In the genomic region with DNA sequence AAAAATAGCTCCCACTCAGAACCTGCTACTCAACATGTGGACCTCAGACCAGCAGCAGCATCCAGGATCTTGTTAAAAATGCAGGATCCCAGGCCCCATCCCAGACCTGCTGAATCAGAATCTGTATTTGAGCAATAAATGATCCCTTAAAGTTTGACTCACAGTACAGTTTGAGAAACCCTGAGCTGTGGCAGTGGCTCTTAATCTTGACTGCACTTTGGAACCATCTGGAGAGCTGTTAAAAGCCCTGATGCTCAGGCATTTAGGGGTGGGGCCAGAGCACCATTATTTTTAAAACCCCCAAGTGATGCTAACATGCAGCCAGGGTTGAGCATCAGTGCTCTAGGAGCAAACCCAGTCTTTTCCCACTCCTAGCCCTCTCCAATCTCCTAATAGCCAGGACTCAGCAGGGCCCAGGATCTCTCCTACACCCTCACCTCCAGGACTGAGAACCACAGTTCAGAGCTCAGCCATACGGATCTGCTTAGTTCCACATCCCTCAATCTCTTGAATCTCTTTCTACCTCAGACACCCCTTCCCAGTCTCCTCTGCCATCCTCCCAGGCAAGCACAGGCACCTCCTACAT, we compare ENCODE assay signal across 21 cellular contexts. TPM values are rescaled to one million over a fixed set of nuclear protein-coding genes. Genes with fewer than 3 reads are reported as not detected.
A peak's percentile ranks its signal among the peaks of the same experiment; 100 is the strongest.
DNase-seq lines count a peak whose midpoint lies in the region; ATAC-seq, FAIRE-seq and TF ChIP-seq lines count a peak whose summit lies in the region.
"Had no signal": no experiment of that assay in that cellular context is flagged by ENCODE, and none has a peak within 500 bp of the region (broad histone marks: within the 10 kb centered on the region; RNA-seq: fewer than 3 reads in every experiment).

No MANE protein-coding gene starts in this region.

- CTCF ChIA-PET in activated CD4-positive, alpha-beta memory T cell treated with anti-CD3 and anti-CD28 coated beads for 36 hours (lab: Charles Lee): no interaction called here

- no peak for TF ChIP-seq CTCF in kidney (IDR thresholded peaks at IDR 0.05; ENCODE audit: borderline replicate concordance, extremely low read depth, insufficient read depth)

- peak overlapping the region; percentile 21 for H3K27ac Mint-ChIP-seq in T-helper 2 cell treated with Interferon-gamma antibody and Interleukin-4, amounts not matched to agents 5 μg/mL and 100 μg/mL, for 36 hours
- H3K27ac Mint-ChIP-seq in T-helper 17 cell (peak overlapping the region; percentile 67), memory B cell (peak overlapping the region; percentile 40)
- no peak overlapping the region for H3K27ac Mint-ChIP-seq in activated CD4-positive, alpha-beta memory T cell treated with anti-CD3 and anti-CD28 coated beads for 36 hours
- H3K27ac Mint-ChIP-seq: CD8-positive, alpha-beta T cell had no signal

- no peaks in the 10 kb centered on the region for H3K9me3 Mint-ChIP-seq in T-helper 2 cell treated with Interferon-gamma antibody and Interleukin-4, amounts not matched to agents 5 μg/mL and 100 μg/mL, for 36 hours
- peaks cover 2% of the 10 kb centered on the region for H3K9me3 Mint-ChIP-seq in memory B cell
- no peaks in the 10 kb centered on the region for H3K9me3 Mint-ChIP-seq in activated CD4-positive, alpha-beta memory T cell treated with anti-CD3 and anti-CD28 coated beads for 36 hours
- H3K9me3 Mint-ChIP-seq: CD8-positive, alpha-beta T cell had no signal

- FAIRE-seq in kidney (lab: Jason Lieb, UNC): no peak

- no peak overlapping the region for H3K9ac ChIP-seq in kidney (ENCODE audit: low read length in 2 of 2)

- POLR2A ChIA-PET in activated CD4-positive, alpha-beta memory T cell treated with anti-CD3 and anti-CD28 coated beads for 36 hours (lab: Charles Lee): interaction anchor here (1.3 kb wide), 1 partner anchor 13 kb away, joined by 5 read pairs; no protein-coding TSS in a partner anchor

- H3K4me1 Mint-ChIP-seq in T-helper 2 cell treated with Interferon-gamma antibody and Interleukin-4, amounts not matched to agents 5 μg/mL and 100 μg/mL, for 36 hours (ENCODE audit: low read depth): peaks cover 43% of the 10 kb centered on the region
- H3K4me1 Mint-ChIP-seq in T-helper 17 cell (peaks cover 40% of the 10 kb centered on the region), memory B cell (peaks cover 25% of the 10 kb centered on the region)
- peaks cover 59% of the 10 kb centered on the region for H3K4me1 Mint-ChIP-seq in activated CD4-positive, alpha-beta memory T cell treated with anti-CD3 and anti-CD28 coated beads for 36 hours (ENCODE audit: low read depth)

- no peak overlapping the region for H3K4me3 Mint-ChIP-seq in T-helper 2 cell treated with Interferon-gamma antibody and Interleukin-4, amounts not matched to agents 5 μg/mL and 100 μg/mL, for 36 hours
- no peak overlapping the region for H3K4me3 Mint-ChIP-seq in T-helper 17 cell
- H3K4me3 Mint-ChIP-seq in memory B cell: no peak overlapping the region
- no peak overlapping the region for H3K4me3 Mint-ChIP-seq in activated CD4-positive, alpha-beta memory T cell treated with anti-CD3 and anti-CD28 coated beads for 36 hours
- H3K4me3 Mint-ChIP-seq: CD8-positive, alpha-beta T cell had no signal

- H3K27me3 Mint-ChIP-seq in T-helper 2 cell treated with Interferon-gamma antibody and Interleukin-4, amounts not matched to agents 5 μg/mL and 100 μg/mL, for 36 hours (ENCODE audit: low read depth): no peaks in the 10 kb centered on the region
- H3K27me3 Mint-ChIP-seq in T-helper 17 cell (no peaks in the 10 kb centered on the region), memory B cell (peaks cover 26% of the 10 kb centered on the region)
- H3K27me3 Mint-ChIP-seq in activated CD4-positive, alpha-beta memory T cell treated with anti-CD3 and anti-CD28 coated beads for 36 hours: no peaks in the 10 kb centered on the region

- intact Hi-C loops in activated CD4-positive, alpha-beta memory T cell treated with anti-CD3 and anti-CD28 coated beads for 36 hours (cut with micrococcal nuclease): no loop called here
- intact Hi-C loops in kidney (cut with DNase I): no loop called here

- no peak overlapping the region for H3K27ac ChIP-seq in kidney (ENCODE audit: low read depth in 2 of 2, low read length in 2 of 2)
- H3K27ac ChIP-seq: left ventricle myocardium inferior, PC-9 had no signal

- ATAC-seq in T-helper 17 cell (no peak), memory B cell (ENCODE audit: low read depth) (no peak), GM21360 (IDR thresholded peaks at IDR 0.05; ENCODE audit: unreplicated experiment) (no peak)
- ATAC-seq: esophagus mucosa had no signal

- H3K36me3 Mint-ChIP-seq in T-helper 2 cell treated with Interferon-gamma antibody and Interleukin-4, amounts not matched to agents 5 μg/mL and 100 μg/mL, for 36 hours (ENCODE audit: low read depth): peaks cover 55% of the 10 kb centered on the region
- H3K36me3 Mint-ChIP-seq in T-helper 17 cell (ENCODE audit: low read depth) (peaks cover 14% of the 10 kb centered on the region), memory B cell (peaks cover 6% of the 10 kb centered on the region)
- H3K36me3 Mint-ChIP-seq in activated CD4-positive, alpha-beta memory T cell treated with anti-CD3 and anti-CD28 coated beads for 36 hours: peaks cover 29% of the 10 kb centered on the region

- no peak for DNase-seq in T-helper 2 cell treated with Interferon-gamma antibody and Interleukin-4, amounts not matched to agents 5 μg/mL and 100 μg/mL, for 36 hours (ENCODE audit: low spot score)
- DNase-seq in T-helper 2 cell (no peak), EH (ENCODE audit: low read depth) (peak; percentile 45), T-helper 17 cell (no peak), memory B cell (ENCODE audit: low spot score in 2 of 2) (no peak), kidney (no peak)
- DNase-seq in activated CD4-positive, alpha-beta memory T cell treated with anti-CD3 and anti-CD28 coated beads for 36 hours: no peak
- DNase-seq: activated CD4-positive, CD25-positive, alpha-beta regulatory T cell; activated CD8-positive, alpha-beta memory T cell treated with anti-CD3 and anti-CD28 coated beads for 24 hours; activated effector memory CD4-positive, alpha-beta T cell treated with Interleukin-2 at 50 U/mL for 16 hours; CD8-positive, alpha-beta T cell; DMS79 treated with DMSO at 0.1 percent for 48 hours; left ventricle myocardium inferior; NCI-H1092 treated with DMSO at 0.1 percent for 48 hours; NCI-H2081; NCI-H526; PC-9; spleen; T-helper 9 cell had no signal

- H3K36me3 ChIP-seq in kidney (ENCODE audit: control insufficient read depth in 1 of 2, insufficient read depth in 2 of 2, low read length in 2 of 2): no peaks in the 10 kb centered on the region

- H3K4me1 ChIP-seq in kidney (ENCODE audit: control insufficient read depth in 1 of 2, insufficient read depth in 1 of 2, low read depth in 1 of 2, low read length in 2 of 2): no peaks in the 10 kb centered on the region

- H3K9me3 ChIP-seq in T-helper 17 cell (ENCODE audit: control insufficient read depth, low read length, poor library complexity, severe bottlenecking) (no peaks in the 10 kb centered on the region), kidney (ENCODE audit: control insufficient read depth in 1 of 2, low read length in 2 of 2) (no peaks in the 10 kb centered on the region)
- H3K9me3 ChIP-seq: left ventricle myocardium inferior had no signal

- H3K4me3 ChIP-seq in kidney (ENCODE audit: low read length in 2 of 2): no peak overlapping the region
- H3K4me3 ChIP-seq: left ventricle myocardium inferior, PC-9, spleen had no signal

RNA-seq across cellular contexts. Expression of gene RFTN1, which starts 10.2 kb away (rescaled TPM):
- total RNA-seq in T-helper 17 cell: 10 to 100 TPM; 51.8 to 55.8 TPM
- total RNA-seq in activated CD4-positive, alpha-beta memory T cell treated with anti-CD3 and anti-CD28 coated beads for 36 hours: 100 to 1,000 TPM; 104 to 106 TPM
- total RNA-seq in kidney: 34.1 TPM
- polyA plus RNA-seq in kidney (ENCODE audit: insufficient read depth, low read depth, low replicate concordance): 15.3 TPM
